In the genomic region with DNA sequence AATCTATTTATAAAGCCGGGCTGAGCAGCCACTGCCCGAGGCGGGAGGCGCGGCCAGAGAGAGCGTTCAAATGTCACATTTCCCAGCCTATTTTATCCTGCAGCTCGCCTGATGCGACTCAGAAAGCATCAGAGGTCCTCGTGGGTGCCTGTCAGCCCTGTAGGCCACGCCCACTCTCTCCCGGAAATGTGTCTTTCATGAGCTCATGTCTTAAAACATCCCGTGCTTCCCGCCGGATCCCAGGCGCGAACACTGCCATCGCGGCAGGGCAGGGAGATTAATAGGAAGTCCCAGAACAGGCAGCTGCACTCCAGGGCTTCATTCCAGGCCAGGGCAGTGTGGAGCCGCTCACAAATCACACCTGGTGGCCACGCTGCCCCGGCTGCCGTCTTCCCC, we compare ENCODE assay signal across 9 cellular contexts.
DNase-seq lines count a peak whose midpoint lies in the region; ATAC-seq and TF ChIP-seq lines count a peak whose summit lies in the region.
"Had no signal": no experiment of that assay in that cellular context is flagged by ENCODE, and none has a peak within 500 bp of the region (broad histone marks: within the 10 kb centered on the region; RNA-seq: fewer than 3 reads in every experiment).

No MANE protein-coding gene starts in this region.

- in situ Hi-C loops in SK-MEL-5 (cut with HindIII; ENCODE audit: low pct_unique_long_range_greater_than_20kb, low sequenced_read_pairs): no loop called here

- DNase-seq in DMS153 treated with DMSO at 0.1 percent for 48 hours (lab: John Stamatoyannopoulos, UW; ENCODE audit: unreplicated experiment) (peak; percentile 81), SK-MEL-5 (ENCODE audit: low read depth, low spot score) (peak; percentile 42), right atrium auricular region (ENCODE audit: low spot score) (peak; percentile 90), renal cortical epithelial cell (ENCODE audit: low read depth) (peak; percentile 13), activated gamma-delta T cell (lab: John Stamatoyannopoulos, UW) (no peak), GM19238 (ENCODE audit: insufficient read length, low spot score) (no peak)
- no peak for DNase-seq in activated T-cell treated with anti-CD3 and anti-CD28 coated beads, Interleukin-2, amount 50 U/mL, for 24 hours
- DNase-seq: stimulated activated CD4-positive, alpha-beta T cell treated with anti-CD3 and anti-CD28 coated beads, Interleukin-15, amount 100 ng/mL, for 24 hours had no signal

- no peaks in the 10 kb centered on the region for H3K4me1 Mint-ChIP-seq in activated T-cell treated with anti-CD3 and anti-CD28 coated beads, Interleukin-2, amount 50 U/mL, for 24 hours (ENCODE audit: low read depth)

- H3K36me3 ChIP-seq in right atrium auricular region: no peaks in the 10 kb centered on the region

- peaks cover 64% of the 10 kb centered on the region for H3K27me3 Mint-ChIP-seq in activated T-cell treated with anti-CD3 and anti-CD28 coated beads, Interleukin-2, amount 50 U/mL, for 24 hours

- TF ChIP-seq CTCF in right atrium auricular region (IDR thresholded peaks at IDR 0.05): no peak

- no peak overlapping the region for H3K27ac Mint-ChIP-seq in activated T-cell treated with anti-CD3 and anti-CD28 coated beads, Interleukin-2, amount 50 U/mL, for 24 hours

- no peaks in the 10 kb centered on the region for H3K36me3 Mint-ChIP-seq in activated T-cell treated with anti-CD3 and anti-CD28 coated beads, Interleukin-2, amount 50 U/mL, for 24 hours (ENCODE audit: low read depth)

- H3K27me3 ChIP-seq in right atrium auricular region: no peaks in the 10 kb centered on the region

- H3K27ac ChIP-seq in right atrium auricular region: peak overlapping the region; percentile 39 to 80

- H3K4me3 ChIP-seq in right atrium auricular region: no peak overlapping the region

- H3K4me3 Mint-ChIP-seq in activated T-cell treated with anti-CD3 and anti-CD28 coated beads, Interleukin-2, amount 50 U/mL, for 24 hours: no peak overlapping the region

- ATAC-seq in GM18861 (IDR thresholded peaks at IDR 0.05; ENCODE audit: unreplicated experiment): no peak

- peaks cover 0 to 14% of the 10 kb centered on the region in 2 donors for H3K4me1 ChIP-seq in right atrium auricular region

- no peaks in the 10 kb centered on the region for H3K9me3 Mint-ChIP-seq in activated T-cell treated with anti-CD3 and anti-CD28 coated beads, Interleukin-2, amount 50 U/mL, for 24 hours

- no peaks in the 10 kb centered on the region for H3K9me3 ChIP-seq in right atrium auricular region

Comparison
In these comparisons a context has a peak if more than half of its experiments do, and no peak if none do; other contexts are left out.
1. DNase-seq: peak in DMS153 treated with DMSO at 0.1 percent for 48 hours (single experiment), SK-MEL-5 (single experiment), right atrium auricular region (single experiment) and renal cortical epithelial cell (single experiment); none in activated gamma-delta T cell (single experiment), activated T-cell treated with anti-CD3 and anti-CD28 coated beads, Interleukin-2, amount 50 U/mL, for 24 hours (single experiment) and GM19238 (single experiment).